23 cellular contexts compared by ENCODE assay signal in genomic region chr1:110249256-110249655, GRCh38. TPM values are rescaled to one million over a fixed set of nuclear protein-coding genes. Genes with fewer than 3 reads are reported as not detected.
A peak's percentile ranks its signal among the peaks of the same experiment; 100 is the strongest.
DNase-seq lines count a peak whose midpoint lies in the region; ATAC-seq and TF ChIP-seq lines count a peak whose summit lies in the region.
"Had no signal": no experiment of that assay in that cellular context is flagged by ENCODE, and none has a peak within 500 bp of the region (broad histone marks: within the 10 kb centered on the region; RNA-seq: fewer than 3 reads in every experiment).

No MANE protein-coding gene starts in this region.

- H3K27me3 ChIP-seq in sigmoid colon, result no peaks in the 10 kb centered on the region
- H3K27me3 ChIP-seq: BE2C; BLaER1 treated with 17β-estradiol and CSF1 and Interleukin-3, amounts not matched to agents 10 nM and 100 nM had no signal

- H3K36me3 Mint-ChIP-seq in progenitor cell of endocrine pancreas (ENCODE audit: insufficient read depth), result no peaks in the 10 kb centered on the region
- H3K36me3 Mint-ChIP-seq: CD14-positive monocyte had no signal

- H3K27ac ChIP-seq in sigmoid colon, result no peak overlapping the region
- H3K27ac ChIP-seq: A549; BLaER1 treated with 17β-estradiol and CSF1 and Interleukin-3, amounts not matched to agents 10 nM and 100 nM; GM23248 had no signal

- H3K9me3 ChIP-seq in sigmoid colon, result no peaks in the 10 kb centered on the region
- H3K9me3 ChIP-seq: A549, BE2C had no signal

- H3K4me3 ChIP-seq in sigmoid colon, result no peak overlapping the region
- H3K4me3 ChIP-seq: A549; BLaER1 treated with 17β-estradiol and CSF1 and Interleukin-3, amounts not matched to agents 10 nM and 100 nM; GM23248 had no signal

- intact Hi-C loops in sigmoid colon (cut with DNase I), result no loop called here

- no peak for TF ChIP-seq EP300 in sigmoid colon (IDR thresholded peaks at IDR 0.05)

- H3K27me3 Mint-ChIP-seq in progenitor cell of endocrine pancreas, result peaks cover 30% of the 10 kb centered on the region
- H3K27me3 Mint-ChIP-seq: CD4-positive, alpha-beta T cell had no signal

- no peak overlapping the region for H3K4me3 Mint-ChIP-seq in progenitor cell of endocrine pancreas (ENCODE audit: low read depth)
- H3K4me3 Mint-ChIP-seq: CD14-positive monocyte; CD4-positive, alpha-beta T cell had no signal

- no peak for ATAC-seq in GM18517 (IDR thresholded peaks at IDR 0.05; ENCODE audit: unreplicated experiment)
- ATAC-seq: A549 had no signal

- DNase-seq in NCI-H82 (lab: John Stamatoyannopoulos, UW) (peak; percentile 56), NCI-H82 treated with DMSO at 0.1 percent for 48 hours (lab: John Stamatoyannopoulos, UW; ENCODE audit: unreplicated experiment) (no peak), islet precursor cell (peak; percentile 29), sigmoid colon (peak; percentile 25), GM03348 (ENCODE audit: low spot score) (no peak), progenitor cell of endocrine pancreas (ENCODE audit: low spot score, unreplicated experiment) (no peak)
- DNase-seq: 8988T; ACHN; AML-193; BE2C; Calu3; CD4-positive, alpha-beta T cell; COR-L47; DMS79; EL; GDM1; GM23248; H7; HCEC 1CT had no signal

- H3K9me3 Mint-ChIP-seq in progenitor cell of endocrine pancreas (ENCODE audit: low read depth), result no peaks in the 10 kb centered on the region
- H3K9me3 Mint-ChIP-seq: CD14-positive monocyte; CD4-positive, alpha-beta T cell had no signal

- no peak for TF ChIP-seq POLR2A in sigmoid colon (IDR thresholded peaks at IDR 0.05)

- H3K36me3 ChIP-seq in sigmoid colon, result no peaks in the 10 kb centered on the region
- H3K36me3 ChIP-seq: BE2C; BLaER1 treated with 17β-estradiol and CSF1 and Interleukin-3, amounts not matched to agents 10 nM and 100 nM had no signal

- peaks cover 0 to 11% (median 0%) of the 10 kb centered on the region in 4 donors for H3K4me1 ChIP-seq in sigmoid colon
- H3K4me1 ChIP-seq: A549, BE2C had no signal

- H3K27ac Mint-ChIP-seq in progenitor cell of endocrine pancreas, result no peak overlapping the region
- H3K27ac Mint-ChIP-seq: CD14-positive monocyte; CD4-positive, alpha-beta T cell had no signal

- H3K4me1 Mint-ChIP-seq in progenitor cell of endocrine pancreas (ENCODE audit: low read depth), result no peaks in the 10 kb centered on the region
- H3K4me1 Mint-ChIP-seq: CD14-positive monocyte had no signal

- TF ChIP-seq CTCF in sigmoid colon (IDR thresholded peaks at IDR 0.05) (no peak), progenitor cell of endocrine pancreas (IDR thresholded peaks at IDR 0.05; ENCODE audit: unreplicated experiment) (no peak)

- 87 to 93% methylated on average over 4 of the region's 4 CpGs for WGBS in sigmoid colon, 2 donors

RNA-seq across cellular contexts. Expression of gene KCNC4, which starts 39.1 kb away (rescaled TPM):
- total RNA-seq in sigmoid colon (1 to 10 TPM; 1.8 to 6.4 (median 3.2) TPM), progenitor cell of endocrine pancreas (1.1 and 1.5 TPM in 2 replicates)
- 1 to 10 TPM in 1 of 3 donors, under 1 TPM in 2; 0.60 to 3.6 (median 0.69) TPM for polyA plus RNA-seq in sigmoid colon

Comparison
In these comparisons a context has a peak if more than half of its experiments do, and no peak if none do; other contexts are left out.
1. DNase-seq: peak in NCI-H82 (single experiment), islet precursor cell (single experiment) and sigmoid colon (single experiment); none in NCI-H82 treated with DMSO at 0.1 percent for 48 hours (single experiment), GM03348 (single experiment) and progenitor cell of endocrine pancreas (single experiment).